5 cellular contexts compared by ENCODE assay signal in genomic region chr12:54943292-54943691, GRCh38. TPM values are rescaled to one million over a fixed set of nuclear protein-coding genes. Genes with fewer than 3 reads are reported as not detected.
"Had no signal": no experiment of that assay in that cellular context is flagged by ENCODE, and none has a peak within 500 bp of the region (broad histone marks: within the 10 kb centered on the region; RNA-seq: fewer than 3 reads in every experiment).

No MANE protein-coding gene starts in this region.

RNA-seq across cellular contexts. Expression of gene TESPA1, which starts 41.3 kb away (rescaled TPM):
- total RNA-seq: kidney epithelial cell, lung microvascular endothelial cell, mammary epithelial cell, myocyte had no signal
- polyA plus RNA-seq: keratinocyte, mammary epithelial cell had no signal
